In genomic region chr12:122063691-122064033, GRCh38 we compare ENCODE assay signal across 9 cellular contexts. TPM values are rescaled to one million over a fixed set of nuclear protein-coding genes. Genes with fewer than 3 reads are reported as not detected.
DNase-seq lines count a peak whose midpoint lies in the region; ATAC-seq, FAIRE-seq and TF ChIP-seq lines count a peak whose summit lies in the region.
"Had no signal": no experiment of that assay in that cellular context is flagged by ENCODE, and none has a peak within 500 bp of the region (broad histone marks: within the 10 kb centered on the region; RNA-seq: fewer than 3 reads in every experiment).

No MANE protein-coding gene starts in this region.

- no peaks in the 10 kb centered on the region for H3K27me3 Mint-ChIP-seq in activated CD8-positive, alpha-beta T cell treated with anti-CD3 and anti-CD28 coated beads, Interleukin-2, amount 10 ng/mL, durations not matched to agents 7 days and 5 days (ENCODE audit: low read depth)
- H3K27me3 Mint-ChIP-seq in activated CD8-positive, alpha-beta T cell treated with anti-CD3 and anti-CD28 coated beads for 36 hours, result no peaks in the 10 kb centered on the region
- H3K27me3 Mint-ChIP-seq in mesothelial cell of epicardium (ENCODE audit: low read depth), result no peaks in the 10 kb centered on the region

- no peak for ATAC-seq in activated CD8-positive, alpha-beta T cell treated with anti-CD3 and anti-CD28 coated beads, Interleukin-2, amount 10 ng/mL, durations not matched to agents 7 days and 5 days
- ATAC-seq in activated CD8-positive, alpha-beta T cell treated with anti-CD3 and anti-CD28 coated beads for 36 hours, result no peak
- no peak for ATAC-seq in activated naive CD4-positive, alpha-beta T cell treated with anti-CD3 and anti-CD28 coated beads, Interleukin-2, amount 50 U/mL, for 72 hours

- WGBS in transverse colon (ENCODE audit: low coverage in 1 of 2), 2 donors, result 59% methylated on average over 6 of the region's 6 CpGs; no CpG with 5 or more reads in 1 of the 2 donors

- no peaks in the 10 kb centered on the region for H3K27me3 ChIP-seq in transverse colon

- no peak for TF ChIP-seq EP300 in transverse colon (IDR thresholded peaks at IDR 0.05; ENCODE audit: low read depth)

- H3K9me3 ChIP-seq in transverse colon, result no peaks in the 10 kb centered on the region

- H3K4me3 ChIP-seq in choroid plexus epithelial cell (ENCODE audit: low read depth, low read length), result peak overlapping the region; percentile 23
- peak overlapping the region in 1 of 4 donors; percentile 15 for H3K4me3 ChIP-seq in transverse colon

- CTCF ChIA-PET in activated CD8-positive, alpha-beta T cell treated with anti-CD3 and anti-CD28 coated beads, Interleukin-2, amount 10 ng/mL, durations not matched to agents 7 days and 5 days (lab: Charles Lee), result interaction anchor here (0.9 to 1.8 kb wide), 4 partner anchors 9 to 60 kb away, joined by 3 to 9 read pairs (median 6); no protein-coding TSS in a partner anchor
- CTCF ChIA-PET in activated CD8-positive, alpha-beta T cell treated with anti-CD3 and anti-CD28 coated beads for 36 hours (lab: Charles Lee), result interaction anchor here (0.6 to 3.6 kb wide), 8 partner anchors 9 to 127 kb away, joined by 3 to 21 read pairs (median 3); no protein-coding TSS in a partner anchor

- peaks cover 3% of the 10 kb centered on the region for H3K36me3 Mint-ChIP-seq in activated CD8-positive, alpha-beta T cell treated with anti-CD3 and anti-CD28 coated beads, Interleukin-2, amount 10 ng/mL, durations not matched to agents 7 days and 5 days (ENCODE audit: low read depth)
- peaks cover 2% of the 10 kb centered on the region for H3K36me3 Mint-ChIP-seq in activated CD8-positive, alpha-beta T cell treated with anti-CD3 and anti-CD28 coated beads for 36 hours (ENCODE audit: low read depth)
- peaks cover 9% of the 10 kb centered on the region for H3K36me3 Mint-ChIP-seq in mesothelial cell of epicardium
- no peaks in the 10 kb centered on the region for H3K36me3 Mint-ChIP-seq in activated naive CD4-positive, alpha-beta T cell treated with anti-CD3 and anti-CD28 coated beads, Interleukin-2, amount 50 U/mL, for 72 hours

- no peak for FAIRE-seq in D721Med (lab: Jason Lieb, UNC)
- FAIRE-seq: bronchial epithelial cell had no signal

- in situ Hi-C loops in transverse colon (cut with MboI; ENCODE audit: low pct_ligation_motif_present in 1 of 4, low pct_unique_long_range_greater_than_20kb in 1 of 4, low sequenced_read_pairs in 3 of 4), result no loop called here

- no peak overlapping the region for H3K4me3 Mint-ChIP-seq in activated CD8-positive, alpha-beta T cell treated with anti-CD3 and anti-CD28 coated beads, Interleukin-2, amount 10 ng/mL, durations not matched to agents 7 days and 5 days
- no peak overlapping the region for H3K4me3 Mint-ChIP-seq in activated CD8-positive, alpha-beta T cell treated with anti-CD3 and anti-CD28 coated beads for 36 hours
- H3K4me3 Mint-ChIP-seq in mesothelial cell of epicardium, result peak overlapping the region; percentile 59

- POLR2A ChIA-PET in activated CD8-positive, alpha-beta T cell treated with anti-CD3 and anti-CD28 coated beads, Interleukin-2, amount 10 ng/mL, durations not matched to agents 7 days and 5 days (lab: Charles Lee), result interaction anchor here (0.7 kb wide), 1 partner anchor 14 kb away, joined by 3 read pairs; no protein-coding TSS in a partner anchor
- POLR2A ChIA-PET in activated CD8-positive, alpha-beta T cell treated with anti-CD3 and anti-CD28 coated beads for 36 hours (lab: Charles Lee), result no interaction called here

- TF ChIP-seq CTCF in activated CD8-positive, alpha-beta T cell treated with anti-CD3 and anti-CD28 coated beads for 36 hours (IDR thresholded peaks at IDR 0.05), result no peak
- TF ChIP-seq CTCF in choroid plexus epithelial cell (conservative IDR thresholded peaks at IDR 0.05; ENCODE audit: low read depth, low read length) (no peak), mesothelial cell of epicardium (IDR thresholded peaks at IDR 0.05; ENCODE audit: unreplicated experiment) (no peak), transverse colon (IDR thresholded peaks at IDR 0.05) (no peak), D721Med (IDR thresholded peaks at IDR 0.05; ENCODE audit: insufficient read depth, missing control alignments) (no peak)

- H3K4me1 Mint-ChIP-seq in activated CD8-positive, alpha-beta T cell treated with anti-CD3 and anti-CD28 coated beads, Interleukin-2, amount 10 ng/mL, durations not matched to agents 7 days and 5 days (ENCODE audit: low read depth), result peaks cover 32% of the 10 kb centered on the region
- H3K4me1 Mint-ChIP-seq in activated CD8-positive, alpha-beta T cell treated with anti-CD3 and anti-CD28 coated beads for 36 hours (ENCODE audit: low read depth), result peaks cover 17% of the 10 kb centered on the region
- peaks cover 41% of the 10 kb centered on the region for H3K4me1 Mint-ChIP-seq in mesothelial cell of epicardium

- intact Hi-C loops in activated CD8-positive, alpha-beta T cell treated with anti-CD3 and anti-CD28 coated beads for 36 hours (cut with micrococcal nuclease), result no loop called here
- intact Hi-C loops in transverse colon (cut with DNase I; ENCODE audit: low total_unique reads), result no loop called here

- no peaks in the 10 kb centered on the region for H3K9me3 Mint-ChIP-seq in activated CD8-positive, alpha-beta T cell treated with anti-CD3 and anti-CD28 coated beads, Interleukin-2, amount 10 ng/mL, durations not matched to agents 7 days and 5 days (ENCODE audit: insufficient read depth)
- H3K9me3 Mint-ChIP-seq in activated CD8-positive, alpha-beta T cell treated with anti-CD3 and anti-CD28 coated beads for 36 hours, result no peaks in the 10 kb centered on the region
- H3K9me3 Mint-ChIP-seq in mesothelial cell of epicardium, result no peaks in the 10 kb centered on the region
- H3K9me3 Mint-ChIP-seq in activated naive CD4-positive, alpha-beta T cell treated with anti-CD3 and anti-CD28 coated beads, Interleukin-2, amount 50 U/mL, for 72 hours, result no peaks in the 10 kb centered on the region

- H3K36me3 ChIP-seq in transverse colon, result no peaks in the 10 kb centered on the region

- DNase-seq in activated CD8-positive, alpha-beta T cell treated with anti-CD3 and anti-CD28 coated beads, Interleukin-2, amount 10 ng/mL, durations not matched to agents 7 days and 5 days, result no peak
- DNase-seq in activated CD8-positive, alpha-beta T cell treated with anti-CD3 and anti-CD28 coated beads for 36 hours, result no peak
- DNase-seq in choroid plexus epithelial cell (ENCODE audit: low read depth) (no peak), mesothelial cell of epicardium (ENCODE audit: low spot score in 2 of 2, unreplicated experiment in 2 of 2) (no peak), transverse colon (no peak), COR-L47 (lab: John Stamatoyannopoulos, UW) (no peak), D721Med (ENCODE audit: insufficient read length, low spot score) (no peak)
- no peak for DNase-seq in activated naive CD4-positive, alpha-beta T cell treated with anti-CD3 and anti-CD28 coated beads, Interleukin-2, amount 50 U/mL, for 72 hours (ENCODE audit: low spot score in 2 of 2)

- peaks cover 38 to 83% (median 64%) of the 10 kb centered on the region in 4 donors for H3K4me1 ChIP-seq in transverse colon

- no peak for TF ChIP-seq POLR2A in transverse colon (IDR thresholded peaks at IDR 0.05)

- H3K27ac Mint-ChIP-seq in activated CD8-positive, alpha-beta T cell treated with anti-CD3 and anti-CD28 coated beads, Interleukin-2, amount 10 ng/mL, durations not matched to agents 7 days and 5 days, result peak overlapping the region; percentile 22
- no peak overlapping the region for H3K27ac Mint-ChIP-seq in activated CD8-positive, alpha-beta T cell treated with anti-CD3 and anti-CD28 coated beads for 36 hours
- H3K27ac Mint-ChIP-seq in mesothelial cell of epicardium, result peak overlapping the region; percentile 97
- H3K27ac Mint-ChIP-seq in activated naive CD4-positive, alpha-beta T cell treated with anti-CD3 and anti-CD28 coated beads, Interleukin-2, amount 50 U/mL, for 72 hours, result no peak overlapping the region

- peak overlapping the region; percentile 87 to 92 (median 90) for H3K27ac ChIP-seq in transverse colon

RNA-seq across cellular contexts. Expression of gene MLXIP, which starts 14.9 kb away (rescaled TPM):
- 10 to 100 TPM; 38.8 to 42.7 TPM for total RNA-seq in activated CD8-positive, alpha-beta T cell treated with anti-CD3 and anti-CD28 coated beads, Interleukin-2, amount 10 ng/mL, durations not matched to agents 7 days and 5 days
- total RNA-seq in activated CD8-positive, alpha-beta T cell treated with anti-CD3 and anti-CD28 coated beads for 36 hours, result 10 to 100 TPM; 26.0 to 28.7 TPM
- total RNA-seq in mesothelial cell of epicardium (65.3 to 67.3 TPM (median 65.7 TPM) in 3 replicates), transverse colon (100 to 1,000 TPM in 3 of 4 donors, 10 to 100 TPM in 1; 99.5 to 302 (median 151) TPM)
- 10 to 100 TPM; 34.9 to 36.0 TPM for total RNA-seq in activated naive CD4-positive, alpha-beta T cell treated with anti-CD3 and anti-CD28 coated beads, Interleukin-2, amount 50 U/mL, for 72 hours

RNA-seq across cellular contexts. Expression of gene BCL7A, which starts 42.0 kb away (rescaled TPM):
- total RNA-seq in activated CD8-positive, alpha-beta T cell treated with anti-CD3 and anti-CD28 coated beads, Interleukin-2, amount 10 ng/mL, durations not matched to agents 7 days and 5 days, result 1 to 10 TPM; 6.2 to 8.1 TPM
- total RNA-seq in activated CD8-positive, alpha-beta T cell treated with anti-CD3 and anti-CD28 coated beads for 36 hours, result 1 to 10 TPM; 6.7 to 7.3 TPM
- total RNA-seq in mesothelial cell of epicardium (33.8 to 40.1 TPM (median 34.6 TPM) in 3 replicates), transverse colon (1 to 10 TPM in 3 of 4 donors, under 1 TPM in 1; 0.75 to 6.8 (median 6.3) TPM)
- total RNA-seq in activated naive CD4-positive, alpha-beta T cell treated with anti-CD3 and anti-CD28 coated beads, Interleukin-2, amount 50 U/mL, for 72 hours, result 1 to 10 TPM; 3.3 to 5.8 TPM

Comparison
In these comparisons a context has a peak if more than half of its experiments do, and no peak if none do; other contexts are left out.
1. H3K27ac Mint-ChIP-seq: peak in activated CD8-positive, alpha-beta T cell treated with anti-CD3 and anti-CD28 coated beads, Interleukin-2, amount 10 ng/mL, durations not matched to agents 7 days and 5 days (single experiment) and mesothelial cell of epicardium (single experiment); none in activated CD8-positive, alpha-beta T cell treated with anti-CD3 and anti-CD28 coated beads for 36 hours (single experiment) and activated naive CD4-positive, alpha-beta T cell treated with anti-CD3 and anti-CD28 coated beads, Interleukin-2, amount 50 U/mL, for 72 hours (0 of 2).